ENCODE assay signal across 31 cellular contexts in the genomic region with DNA sequence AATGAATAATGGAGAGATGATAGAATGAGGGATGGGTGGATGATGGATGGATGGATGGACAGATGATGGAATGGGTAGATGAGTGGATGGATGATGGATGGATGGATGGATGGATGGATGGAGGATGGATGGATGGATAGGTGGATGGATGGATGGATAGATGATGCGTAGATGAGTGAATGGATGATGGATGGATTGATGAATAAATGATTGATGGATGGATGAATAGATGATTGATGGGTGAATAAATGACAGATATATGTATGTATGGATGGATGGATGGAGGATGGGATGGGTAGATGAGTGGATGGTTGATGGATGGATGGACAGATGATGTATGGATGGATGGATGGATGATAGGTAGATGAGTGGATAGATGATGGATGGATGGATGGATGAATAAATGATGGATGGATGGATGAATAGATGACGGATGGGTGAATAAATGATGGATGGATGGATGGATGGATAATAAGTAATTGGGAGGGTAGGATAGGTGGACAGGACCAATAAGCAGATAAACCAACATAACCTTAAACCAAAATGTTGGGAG.
"Had no signal": no experiment of that assay in that cellular context is flagged by ENCODE, and none has a peak within 500 bp of the region (broad histone marks: within the 10 kb centered on the region; RNA-seq: fewer than 3 reads in every experiment).

No MANE protein-coding gene starts in this region.

- H3K9me3 ChIP-seq: ascending aorta, heart left ventricle had no signal

- H3K4me1 ChIP-seq: ascending aorta, heart left ventricle had no signal

- H3K36me3 Mint-ChIP-seq: activated CD4-positive, alpha-beta memory T cell treated with anti-CD3 and anti-CD28 coated beads for 36 hours; activated CD8-positive, alpha-beta memory T cell treated with anti-CD3 and anti-CD28 coated beads, Interleukin-2, amount 10 ng/mL, durations not matched to agents 7 days and 5 days; activated naive CD4-positive, alpha-beta T cell treated with anti-CD3 and anti-CD28 coated beads, Interleukin-2, amount 10 ng/mL, durations not matched to agents 7 days and 5 days; activated naive CD4-positive, alpha-beta T cell treated with anti-CD3 and anti-CD28 coated beads, Interleukin-2, amount 50 U/mL, for 72 hours; activated naive CD8-positive, alpha-beta T cell treated with anti-CD3 and anti-CD28 coated beads, Interleukin-2, amount 10 ng/mL, durations not matched to agents 7 days and 5 days; brain had no signal

- DNase-seq: activated B cell treated with CpG ODN at 0.5 μM for 24 hours; activated CD4-positive, alpha-beta memory T cell treated with anti-CD3 and anti-CD28 coated beads for 36 hours; activated CD4-positive, alpha-beta T cell treated with anti-CD3 and anti-CD28 coated beads, Interleukin-2, amount 10 ng/mL, durations not matched to agents 24 days and 14 days; activated CD8-positive, alpha-beta memory T cell treated with anti-CD3 and anti-CD28 coated beads, Interleukin-2, amount 10 ng/mL, durations not matched to agents 7 days and 5 days; activated CD8-positive, alpha-beta memory T cell treated with anti-CD3 and anti-CD28 coated beads, Interleukin-2, amount 50 U/mL, for 4 hours; activated CD8-positive, alpha-beta T cell treated with anti-CD3 and anti-CD28 coated beads, Interleukin-2, amount 10 ng/mL, durations not matched to agents 7 days and 5 days; activated gamma-delta T cell; activated naive CD4-positive, alpha-beta T cell; activated naive CD4-positive, alpha-beta T cell treated with anti-CD3 and anti-CD28 coated beads, Interleukin-2, amount 10 ng/mL, durations not matched to agents 7 days and 5 days; activated naive CD8-positive, alpha-beta T cell treated with anti-CD3 and anti-CD28 coated beads, Interleukin-2, amount 10 ng/mL, durations not matched to agents 7 days and 5 days; activated T-cell treated with anti-CD3 and anti-CD28 coated beads, Interleukin-2, amount 50 U/mL, for 1 hour; activated T-cell treated with anti-CD3 and anti-CD28 coated beads, Interleukin-2, amount 50 U/mL, for 48 hours; dorsolateral prefrontal cortex; effector memory CD4-positive, alpha-beta T cell; endodermal cell; foreskin fibroblast; heart left ventricle; T-helper 17 cell; T1000; WERI-Rb-1 had no signal

- H3K27ac ChIP-seq: ascending aorta, coronary artery, dorsolateral prefrontal cortex, heart left ventricle, WERI-Rb-1 had no signal

- FAIRE-seq: bronchial epithelial cell, frontal cortex had no signal

- H3K4me1 Mint-ChIP-seq: activated B cell treated with CpG ODN at 0.5 μM for 24 hours; activated CD4-positive, alpha-beta T cell treated with anti-CD3 and anti-CD28 coated beads, Interleukin-2, amount 10 ng/mL, durations not matched to agents 24 days and 14 days; activated CD8-positive, alpha-beta memory T cell treated with anti-CD3 and anti-CD28 coated beads, Interleukin-2, amount 10 ng/mL, durations not matched to agents 7 days and 5 days; activated naive CD4-positive, alpha-beta T cell treated with anti-CD3 and anti-CD28 coated beads, Interleukin-2, amount 10 ng/mL, durations not matched to agents 7 days and 5 days; activated naive CD8-positive, alpha-beta T cell treated with anti-CD3 and anti-CD28 coated beads, Interleukin-2, amount 10 ng/mL, durations not matched to agents 7 days and 5 days; brain; central memory CD8-positive, alpha-beta T cell; T-helper 17 cell had no signal

- ATAC-seq: activated CD4-positive, CD25-positive, alpha-beta regulatory T cell treated with anti-CD3 and anti-CD28 coated beads, Interleukin-2, amount 50 U/mL, for 24 hours; activated CD8-positive, alpha-beta memory T cell treated with anti-CD3 and anti-CD28 coated beads, Interleukin-2, amount 10 ng/mL, durations not matched to agents 7 days and 5 days; activated CD8-positive, alpha-beta T cell treated with anti-CD3 and anti-CD28 coated beads, Interleukin-2, amount 10 ng/mL, durations not matched to agents 7 days and 5 days; activated naive CD4-positive, alpha-beta T cell treated with anti-CD3 and anti-CD28 coated beads, Interleukin-2, amount 50 U/mL, for 72 hours; esophagus mucosa; heart left ventricle; T-helper 17 cell had no signal

- H3K27me3 Mint-ChIP-seq: activated CD4-positive, alpha-beta memory T cell treated with anti-CD3 and anti-CD28 coated beads for 36 hours had no signal

- H3K27ac Mint-ChIP-seq: activated B cell treated with CpG ODN at 0.5 μM for 24 hours; activated CD4-positive, alpha-beta memory T cell treated with anti-CD3 and anti-CD28 coated beads for 36 hours; activated CD4-positive, alpha-beta T cell treated with anti-CD3 and anti-CD28 coated beads, Interleukin-2, amount 10 ng/mL, durations not matched to agents 24 days and 14 days; activated CD8-positive, alpha-beta memory T cell treated with anti-CD3 and anti-CD28 coated beads, Interleukin-2, amount 10 ng/mL, durations not matched to agents 7 days and 5 days; activated CD8-positive, alpha-beta T cell treated with anti-CD3 and anti-CD28 coated beads, Interleukin-2, amount 10 ng/mL, durations not matched to agents 7 days and 5 days; activated naive CD4-positive, alpha-beta T cell treated with anti-CD3 and anti-CD28 coated beads, Interleukin-2, amount 10 ng/mL, durations not matched to agents 7 days and 5 days; activated naive CD8-positive, alpha-beta T cell treated with anti-CD3 and anti-CD28 coated beads, Interleukin-2, amount 10 ng/mL, durations not matched to agents 7 days and 5 days; brain; dendritic cell treated with granulocyte-macrophage colony-stimulating factor and Interleukin-4, amounts not matched to agents 40 ng/mL and 50 ng/mL, for 4 days; endodermal cell; T-helper 17 cell; T-helper 2 cell treated with Interferon-gamma antibody and Interleukin-4, amounts not matched to agents 5 μg/mL and 100 μg/mL, for 36 hours had no signal

- H3K4me3 ChIP-seq: ascending aorta, coronary artery, dorsolateral prefrontal cortex, heart left ventricle had no signal

- H3K9me3 Mint-ChIP-seq: activated B cell treated with CpG ODN at 0.5 μM for 24 hours; activated CD4-positive, alpha-beta memory T cell treated with anti-CD3 and anti-CD28 coated beads for 36 hours; activated CD4-positive, alpha-beta T cell treated with anti-CD3 and anti-CD28 coated beads, Interleukin-2, amount 10 ng/mL, durations not matched to agents 24 days and 14 days; activated naive CD4-positive, alpha-beta T cell treated with anti-CD3 and anti-CD28 coated beads, Interleukin-2, amount 10 ng/mL, durations not matched to agents 7 days and 5 days; dendritic cell treated with granulocyte-macrophage colony-stimulating factor and Interleukin-4, amounts not matched to agents 40 ng/mL and 50 ng/mL, for 4 days; endodermal cell; T-helper 2 cell treated with Interferon-gamma antibody and Interleukin-4, amounts not matched to agents 5 μg/mL and 100 μg/mL, for 36 hours had no signal

- H3K36me3 ChIP-seq: ascending aorta, heart left ventricle, WERI-Rb-1 had no signal

- H3K4me3 Mint-ChIP-seq: activated B cell treated with CpG ODN at 0.5 μM for 24 hours; activated CD4-positive, alpha-beta memory T cell treated with anti-CD3 and anti-CD28 coated beads for 36 hours; activated CD4-positive, alpha-beta T cell treated with anti-CD3 and anti-CD28 coated beads, Interleukin-2, amount 10 ng/mL, durations not matched to agents 24 days and 14 days; activated CD8-positive, alpha-beta memory T cell treated with anti-CD3 and anti-CD28 coated beads, Interleukin-2, amount 10 ng/mL, durations not matched to agents 7 days and 5 days; activated CD8-positive, alpha-beta T cell treated with anti-CD3 and anti-CD28 coated beads, Interleukin-2, amount 10 ng/mL, durations not matched to agents 7 days and 5 days; activated naive CD4-positive, alpha-beta T cell treated with anti-CD3 and anti-CD28 coated beads, Interleukin-2, amount 10 ng/mL, durations not matched to agents 7 days and 5 days; activated naive CD8-positive, alpha-beta T cell treated with anti-CD3 and anti-CD28 coated beads, Interleukin-2, amount 10 ng/mL, durations not matched to agents 7 days and 5 days; brain; central memory CD8-positive, alpha-beta T cell; dendritic cell treated with granulocyte-macrophage colony-stimulating factor and Interleukin-4, amounts not matched to agents 40 ng/mL and 50 ng/mL, for 4 days; endodermal cell; T-helper 17 cell; T-helper 2 cell treated with Interferon-gamma antibody and Interleukin-4, amounts not matched to agents 5 μg/mL and 100 μg/mL, for 36 hours had no signal

- H3K27me3 ChIP-seq: ascending aorta had no signal
